In the genomic region with DNA sequence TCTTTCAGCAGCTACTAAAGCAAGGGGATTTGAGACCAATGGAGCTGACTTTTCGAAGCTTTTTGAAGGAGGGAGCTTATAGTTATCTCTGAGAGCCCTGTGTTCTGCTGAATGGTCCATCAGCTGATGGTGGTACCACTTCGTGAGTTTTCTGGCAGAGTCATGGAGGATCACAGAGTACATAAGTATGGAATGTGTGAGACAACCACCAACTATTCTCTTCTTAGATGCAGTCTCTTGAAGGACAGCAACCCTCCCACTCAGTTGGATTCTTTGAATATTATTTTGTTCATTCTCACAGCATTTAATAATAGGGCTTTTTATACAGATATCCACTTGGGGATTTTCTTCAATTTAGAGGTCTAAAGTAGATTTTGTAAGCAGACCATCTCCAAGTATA, we compare ENCODE assay signal across 30 cellular contexts.
A peak's percentile ranks its signal among the peaks of the same experiment; 100 is the strongest.
DNase-seq lines count a peak whose midpoint lies in the region; ATAC-seq, FAIRE-seq and TF ChIP-seq lines count a peak whose summit lies in the region.
"Had no signal": no experiment of that assay in that cellular context is flagged by ENCODE, and none has a peak within 500 bp of the region (broad histone marks: within the 10 kb centered on the region; RNA-seq: fewer than 3 reads in every experiment).

No MANE protein-coding gene starts in this region.

- H3K4me3 Mint-ChIP-seq in activated CD4-positive, alpha-beta T cell treated with anti-CD3 and anti-CD28 coated beads, Interleukin-2, amount 10 ng/mL, durations not matched to agents 24 days and 14 days = no peak overlapping the region
- H3K4me3 Mint-ChIP-seq in astrocyte (ENCODE audit: unreplicated experiment) = no peak overlapping the region
- H3K4me3 Mint-ChIP-seq: activated B cell treated with CpG ODN at 0.5 μM for 24 hours; activated CD4-positive, alpha-beta memory T cell treated with anti-CD3 and anti-CD28 coated beads, Interleukin-2, amount 10 ng/mL, durations not matched to agents 7 days and 5 days; CD4-positive, CD25-positive, alpha-beta regulatory T cell had no signal

- no peak overlapping the region for H3K27ac ChIP-seq in astrocyte (ENCODE audit: low read depth, low read length)
- H3K27ac ChIP-seq: lower lobe of right lung, neutrophil, SK-N-MC had no signal

- no peak overlapping the region for H3K4me2 ChIP-seq in astrocyte (ENCODE audit: low read length)

- H3K79me2 ChIP-seq in astrocyte (ENCODE audit: insufficient read depth, low read length) = no peaks in the 10 kb centered on the region

- no peak for ATAC-seq in GM21381 (IDR thresholded peaks at IDR 0.05; ENCODE audit: unreplicated experiment)
- ATAC-seq: lower lobe of right lung had no signal

- peak; percentile 27 for DNase-seq in activated CD4-positive, alpha-beta T cell treated with anti-CD3 and anti-CD28 coated beads, Interleukin-2, amount 10 ng/mL, durations not matched to agents 24 days and 14 days
- DNase-seq in activated CD4-positive, alpha-beta T cell treated with anti-CD3 and anti-CD28 coated beads, Interleukin-2, amount 50 U/mL, for 48 hours = no peak
- DNase-seq in astrocyte (ENCODE audit: low read depth) = peak; percentile 91
- peak; percentile 16 for DNase-seq in fibroblast of villous mesenchyme (ENCODE audit: low read depth)
- DNase-seq in mesenteric fat pad (ENCODE audit: low spot score) = no peak
- no peak for DNase-seq in epidermal melanocyte (ENCODE audit: insufficient read length, low spot score)
- no peak for DNase-seq in NCI-H2029 (lab: John Stamatoyannopoulos, UW)
- DNase-seq: activated B cell treated with CpG ODN at 0.5 μM for 24 hours; activated CD4-positive, alpha-beta memory T cell treated with anti-CD3 and anti-CD28 coated beads, Interleukin-2, amount 10 ng/mL, durations not matched to agents 7 days and 5 days; activated gamma-delta T cell; activated T-cell treated with anti-CD3 and anti-CD28 coated beads for 4 hours; anterior cingulate cortex; CD4-positive, CD25-positive, alpha-beta regulatory T cell; DMS53; hypothalamus; islet precursor cell; Kasumi-1; lower lobe of right lung; NCI-H1105 treated with DMSO at 0.1 percent for 48 hours; NCI-H2081 treated with DMSO at 0.1 percent for 48 hours; NCI-H510A treated with DMSO at 0.1 percent for 48 hours; retina; RPMI8226; stimulated activated CD8-positive, alpha-beta memory T cell treated with anti-CD3 and anti-CD28 coated beads, Interleukin-4, amount 100 ng/mL, for 48 hours; T-helper 9 cell had no signal

- intact Hi-C loops in activated CD4-positive, alpha-beta T cell treated with anti-CD3 and anti-CD28 coated beads, Interleukin-2, amount 10 ng/mL, durations not matched to agents 24 days and 14 days (cut with micrococcal nuclease) = no loop called here

- TF ChIP-seq CTCF in astrocyte (IDR thresholded peaks at IDR 0.05; ENCODE audit: insufficient read depth, low read depth, low read length) = no peak
- TF ChIP-seq CTCF in fibroblast of villous mesenchyme (IDR thresholded peaks at IDR 0.05; ENCODE audit: insufficient read depth, low read depth, low read length) = no peak

- H2AFZ ChIP-seq in astrocyte (ENCODE audit: low read depth, low read length) = no peak overlapping the region

- no peaks in the 10 kb centered on the region for H4K20me1 ChIP-seq in astrocyte (ENCODE audit: insufficient read depth, low read length)

- no peaks in the 10 kb centered on the region for H3K4me1 ChIP-seq in astrocyte (ENCODE audit: insufficient read depth, low read length)
- H3K4me1 ChIP-seq: lower lobe of right lung had no signal

- FAIRE-seq in astrocyte (lab: Jason Lieb, UNC) = no peak
- FAIRE-seq: colon, H54 had no signal

- no peak overlapping the region for H3K9ac ChIP-seq in astrocyte (ENCODE audit: low read length)

- no peaks in the 10 kb centered on the region for H3K4me1 Mint-ChIP-seq in activated CD4-positive, alpha-beta T cell treated with anti-CD3 and anti-CD28 coated beads, Interleukin-2, amount 10 ng/mL, durations not matched to agents 24 days and 14 days
- H3K4me1 Mint-ChIP-seq in astrocyte (ENCODE audit: low read depth, unreplicated experiment) = peaks cover 9% of the 10 kb centered on the region
- H3K4me1 Mint-ChIP-seq: activated B cell treated with CpG ODN at 0.5 μM for 24 hours; activated CD4-positive, alpha-beta memory T cell treated with anti-CD3 and anti-CD28 coated beads, Interleukin-2, amount 10 ng/mL, durations not matched to agents 7 days and 5 days; CD4-positive, CD25-positive, alpha-beta regulatory T cell had no signal

- H3K27me3 Mint-ChIP-seq in activated CD4-positive, alpha-beta T cell treated with anti-CD3 and anti-CD28 coated beads, Interleukin-2, amount 10 ng/mL, durations not matched to agents 24 days and 14 days = peaks cover 10% of the 10 kb centered on the region
- H3K27me3 Mint-ChIP-seq in astrocyte (ENCODE audit: low read depth, unreplicated experiment) = no peaks in the 10 kb centered on the region

- H3K9me3 Mint-ChIP-seq in activated CD4-positive, alpha-beta T cell treated with anti-CD3 and anti-CD28 coated beads, Interleukin-2, amount 10 ng/mL, durations not matched to agents 24 days and 14 days = peaks cover 3% of the 10 kb centered on the region
- peaks cover 24% of the 10 kb centered on the region for H3K9me3 Mint-ChIP-seq in astrocyte (ENCODE audit: unreplicated experiment)
- H3K9me3 Mint-ChIP-seq: activated CD4-positive, alpha-beta memory T cell treated with anti-CD3 and anti-CD28 coated beads, Interleukin-2, amount 10 ng/mL, durations not matched to agents 7 days and 5 days had no signal

- no peaks in the 10 kb centered on the region for H3K36me3 Mint-ChIP-seq in activated CD4-positive, alpha-beta T cell treated with anti-CD3 and anti-CD28 coated beads, Interleukin-2, amount 10 ng/mL, durations not matched to agents 24 days and 14 days (ENCODE audit: low read depth)
- H3K36me3 Mint-ChIP-seq in astrocyte (ENCODE audit: low read depth, unreplicated experiment) = peaks cover 7% of the 10 kb centered on the region

- peaks cover 5% of the 10 kb centered on the region for H3K9me3 ChIP-seq in astrocyte (ENCODE audit: insufficient read depth, low read depth, low read length)
- H3K9me3 ChIP-seq: neutrophil had no signal

- H3K4me3 ChIP-seq in astrocyte (ENCODE audit: insufficient read depth, low read depth, low read length) (no peak overlapping the region), fibroblast of villous mesenchyme (ENCODE audit: low read depth, low read length) (no peak overlapping the region)
- H3K4me3 ChIP-seq: lower lobe of right lung, SK-N-MC had no signal

- no peaks in the 10 kb centered on the region for H3K27me3 ChIP-seq in astrocyte (ENCODE audit: insufficient read depth, low read length)
- H3K27me3 ChIP-seq: neutrophil had no signal

- no peak overlapping the region for H3K27ac Mint-ChIP-seq in activated CD4-positive, alpha-beta T cell treated with anti-CD3 and anti-CD28 coated beads, Interleukin-2, amount 10 ng/mL, durations not matched to agents 24 days and 14 days
- peak overlapping the region; percentile 83 for H3K27ac Mint-ChIP-seq in astrocyte (ENCODE audit: unreplicated experiment)
- H3K27ac Mint-ChIP-seq: activated B cell treated with CpG ODN at 0.5 μM for 24 hours; activated CD4-positive, alpha-beta memory T cell treated with anti-CD3 and anti-CD28 coated beads, Interleukin-2, amount 10 ng/mL, durations not matched to agents 7 days and 5 days; CD4-positive, CD25-positive, alpha-beta regulatory T cell had no signal

- no peaks in the 10 kb centered on the region for H3K36me3 ChIP-seq in astrocyte (ENCODE audit: insufficient read depth, low read length)
- H3K36me3 ChIP-seq: lower lobe of right lung, neutrophil had no signal

Comparison
In these comparisons a context has a peak if more than half of its experiments do, and no peak if none do; other contexts are left out.
1. DNase-seq: peak in activated CD4-positive, alpha-beta T cell treated with anti-CD3 and anti-CD28 coated beads, Interleukin-2, amount 10 ng/mL, durations not matched to agents 24 days and 14 days (single experiment), astrocyte (single experiment) and fibroblast of villous mesenchyme (single experiment); none in activated CD4-positive, alpha-beta T cell treated with anti-CD3 and anti-CD28 coated beads, Interleukin-2, amount 50 U/mL, for 48 hours (0 of 2), mesenteric fat pad (single experiment), epidermal melanocyte (single experiment) and NCI-H2029 (single experiment).